In genomic region chrX:17738737-17739535, GRCh38 we compare ENCODE assay signal across 8 cellular contexts. TPM values are rescaled to one million over a fixed set of nuclear protein-coding genes. Genes with fewer than 3 reads are reported as not detected.
DNase-seq lines count a peak whose midpoint lies in the region; ATAC-seq and TF ChIP-seq lines count a peak whose summit lies in the region.

No MANE protein-coding gene starts in this region.

- CTCF ChIA-PET in CD4-positive, alpha-beta T cell (lab: Charles Lee): interaction anchor here (1.1 to 1.2 kb wide), 2 partner anchors 791 to 1595 kb away, joined by 3 read pairs; no protein-coding TSS in a partner anchor
- CTCF ChIA-PET in PC-9 (lab: Charles Lee): interaction anchor here (0.6 kb wide), 1 partner anchor 1144 kb away, joined by 11 read pairs; no protein-coding TSS in a partner anchor

- POLR2A ChIA-PET in CD4-positive, alpha-beta T cell (lab: Charles Lee): interaction anchor here (0.5 to 1.1 kb wide), 2 partner anchors 686 to 1595 kb away, joined by 3 to 5 read pairs; partner anchors contain the start of gene CDKL5
- POLR2A ChIA-PET in PC-9 (lab: Charles Lee; ENCODE audit: unreplicated experiment): interaction anchor here (0.6 to 0.7 kb wide), 3 partner anchors 15 to 1021 kb away, joined by 3 to 8 read pairs (median 8); no protein-coding TSS in a partner anchor

- H3K27me3 Mint-ChIP-seq in CD4-positive, alpha-beta T cell: no peaks in the 10 kb centered on the region
- H3K27me3 Mint-ChIP-seq in endodermal cell (ENCODE audit: insufficient read depth): peaks cover 59% of the 10 kb centered on the region
- H3K27me3 Mint-ChIP-seq in osteocyte (ENCODE audit: unreplicated experiment): no peaks in the 10 kb centered on the region

- ATAC-seq in CD4-positive, alpha-beta T cell (ENCODE audit: poor library complexity): no peak
- no peak for ATAC-seq in GM18873 (IDR thresholded peaks at IDR 0.05; ENCODE audit: low FRiP score, unreplicated experiment)

- peaks cover 52% of the 10 kb centered on the region for H3K79me2 ChIP-seq in PC-9 (ENCODE audit: low read depth)

- no peaks in the 10 kb centered on the region; the same call in 1 of the 2 replicates for H4K20me1 ChIP-seq in PC-9 (ENCODE audit: insufficient read depth)

- 72 to 85% methylated on average over 5 to 6 of the region's 6 CpGs for WGBS in endodermal cell (ENCODE audit: insufficient coverage in 1 of 2, insufficient read length in 1 of 2), 2 experiments

- H3K9me3 Mint-ChIP-seq in CD4-positive, alpha-beta T cell: no peaks in the 10 kb centered on the region
- H3K9me3 Mint-ChIP-seq in endodermal cell: no peaks in the 10 kb centered on the region
- H3K9me3 Mint-ChIP-seq in osteocyte (ENCODE audit: unreplicated experiment): no peaks in the 10 kb centered on the region

- no peaks in the 10 kb centered on the region for H3K9me2 ChIP-seq in PC-9 (ENCODE audit: insufficient read depth)

- peak overlapping the region; percentile 92 for H3K4me3 Mint-ChIP-seq in CD4-positive, alpha-beta T cell
- H3K4me3 Mint-ChIP-seq in endodermal cell (peak overlapping the region; percentile 63), osteocyte (ENCODE audit: unreplicated experiment) (peak overlapping the region; percentile 87)

- H3K4me1 ChIP-seq in PC-9 (replicated peaks; ENCODE audit: insufficient read depth) (peaks cover 23% of the 10 kb centered on the region), endodermal cell (ENCODE audit: control insufficient read depth, insufficient read depth, low read length) (no peaks in the 10 kb centered on the region)

- peak overlapping the region; percentile 87; the same call in 1 of the 2 replicates for H2AFZ ChIP-seq in PC-9

- H3K9ac ChIP-seq in endodermal cell (ENCODE audit: extremely low read depth, low read length, poor library complexity, severe bottlenecking): no peak overlapping the region

- BruUV-seq in PC-9 (replicated peaks; lab: Mats Ljungman, UMichigan): no TSS peak

- peak overlapping the region; percentile 94 for H3K4me3 ChIP-seq in PC-9
- peak overlapping the region; percentile 80 for H3K4me3 ChIP-seq in endodermal cell (ENCODE audit: low read length)

- TF ChIP-seq CTCF in CD4-positive, alpha-beta T cell (IDR thresholded peaks at IDR 0.05): no peak
- TF ChIP-seq CTCF in PC-9 (conservative IDR thresholded peaks at IDR 0.05) (no peak), endodermal cell (conservative IDR thresholded peaks at IDR 0.05) (no peak), osteocyte (IDR thresholded peaks at IDR 0.05) (no peak)

- peaks cover 12% of the 10 kb centered on the region; the same call in 1 of the 2 replicates for H3F3A ChIP-seq in PC-9 (ENCODE audit: insufficient read depth, low read depth)

- intact Hi-C loops in CD4-positive, alpha-beta T cell (cut with DNase I, micrococcal nuclease): loop anchor here (2.0 to 10.0 kb wide), 5 partner anchors 34 to 1606 kb away; partner anchors contain the start of genes PDHA1 (in 2 of the 2) and PHKA2 (in 1 of the 2)
- intact Hi-C loops in PC-9 (cut with micrococcal nuclease; ENCODE audit: unreplicated experiment): loop anchor here (1.0 to 5.0 kb wide), 2 partner anchors 37 to 1603 kb away; partner anchors contain the start of gene PDHA1

- no peaks in the 10 kb centered on the region for H3K9me3 ChIP-seq in CD4-positive, alpha-beta T cell (ENCODE audit: control insufficient read depth, low read length)
- H3K9me3 ChIP-seq in PC-9 (ENCODE audit: insufficient read depth, low read depth): no peaks in the 10 kb centered on the region
- no peaks in the 10 kb centered on the region for H3K9me3 ChIP-seq in endodermal cell (ENCODE audit: control insufficient read depth, low read length)

- DNase-seq in CD4-positive, alpha-beta T cell: no peak
- DNase-seq in PC-9 (peak in 1 of 2 experiments; percentile 36), endodermal cell (no peak), osteocyte (ENCODE audit: extremely low spot score, unreplicated experiment) (no peak), NCI-H82 treated with DMSO at 0.1 percent for 48 hours (lab: John Stamatoyannopoulos, UW; ENCODE audit: unreplicated experiment) (no peak), NCI-H2029 (lab: John Stamatoyannopoulos, UW) (no peak), AG20443 (ENCODE audit: low spot score) (no peak)

- peaks cover 56% of the 10 kb centered on the region for H3K4me1 Mint-ChIP-seq in CD4-positive, alpha-beta T cell (ENCODE audit: low read depth)
- H3K4me1 Mint-ChIP-seq in endodermal cell: peaks cover 9% of the 10 kb centered on the region
- H3K4me1 Mint-ChIP-seq in osteocyte (ENCODE audit: unreplicated experiment): peaks cover 9% of the 10 kb centered on the region

- H3K27ac ChIP-seq in CD4-positive, alpha-beta T cell (ENCODE audit: low read depth, low read length): peak overlapping the region; percentile 96
- H3K27ac ChIP-seq in PC-9 (peak overlapping the region; percentile 85), endodermal cell (ENCODE audit: low read depth, low read length) (no peak overlapping the region)

- peak overlapping the region; percentile 89 for H3K27ac Mint-ChIP-seq in CD4-positive, alpha-beta T cell
- H3K27ac Mint-ChIP-seq in endodermal cell: no peak overlapping the region
- peak overlapping the region; percentile 81 for H3K27ac Mint-ChIP-seq in osteocyte (ENCODE audit: unreplicated experiment)

- H3K36me3 Mint-ChIP-seq in CD4-positive, alpha-beta T cell (ENCODE audit: low read depth): peaks cover 14% of the 10 kb centered on the region
- H3K36me3 Mint-ChIP-seq in endodermal cell (ENCODE audit: low read depth) (no peaks in the 10 kb centered on the region), osteocyte (ENCODE audit: unreplicated experiment) (no peaks in the 10 kb centered on the region)

- H3K36me3 ChIP-seq in PC-9 (ENCODE audit: low read depth) (no peaks in the 10 kb centered on the region), endodermal cell (ENCODE audit: control insufficient read depth, insufficient read depth, low read length) (no peaks in the 10 kb centered on the region)

- peak overlapping the region; percentile 74 for H3K4me2 ChIP-seq in PC-9

- no peaks in the 10 kb centered on the region for H3K27me3 ChIP-seq in CD4-positive, alpha-beta T cell (ENCODE audit: control insufficient read depth, insufficient read depth, low read length)
- H3K27me3 ChIP-seq in PC-9 (ENCODE audit: insufficient read depth, low read depth) (no peaks in the 10 kb centered on the region), endodermal cell (ENCODE audit: control insufficient read depth, insufficient read depth, low read length, poor library complexity, severe bottlenecking) (peaks cover 37% of the 10 kb centered on the region)

RNA-seq across cellular contexts. Expression of gene SCML1, which starts 1.6 kb away (rescaled TPM):
- total RNA-seq in CD4-positive, alpha-beta T cell: 10 to 100 TPM; 59.1 to 60.3 TPM
- total RNA-seq in PC-9 (2021) (6.6 and 9.3 TPM in 2 replicates), endodermal cell (1 to 10 TPM in 1 of 2 donors, under 1 TPM in 1; 0.59 to 2.2 TPM), osteocyte (7.0 and 8.2 TPM in 2 replicates)
- 21.2 TPM for polyA plus RNA-seq in endodermal cell (2013, experiment 1 of 2)
- polyA plus RNA-seq in endodermal cell (2013, experiment 2 of 2): 19.5 TPM
